Comparison of ENCODE assay signal across 1 cellular context in the genomic region with DNA sequence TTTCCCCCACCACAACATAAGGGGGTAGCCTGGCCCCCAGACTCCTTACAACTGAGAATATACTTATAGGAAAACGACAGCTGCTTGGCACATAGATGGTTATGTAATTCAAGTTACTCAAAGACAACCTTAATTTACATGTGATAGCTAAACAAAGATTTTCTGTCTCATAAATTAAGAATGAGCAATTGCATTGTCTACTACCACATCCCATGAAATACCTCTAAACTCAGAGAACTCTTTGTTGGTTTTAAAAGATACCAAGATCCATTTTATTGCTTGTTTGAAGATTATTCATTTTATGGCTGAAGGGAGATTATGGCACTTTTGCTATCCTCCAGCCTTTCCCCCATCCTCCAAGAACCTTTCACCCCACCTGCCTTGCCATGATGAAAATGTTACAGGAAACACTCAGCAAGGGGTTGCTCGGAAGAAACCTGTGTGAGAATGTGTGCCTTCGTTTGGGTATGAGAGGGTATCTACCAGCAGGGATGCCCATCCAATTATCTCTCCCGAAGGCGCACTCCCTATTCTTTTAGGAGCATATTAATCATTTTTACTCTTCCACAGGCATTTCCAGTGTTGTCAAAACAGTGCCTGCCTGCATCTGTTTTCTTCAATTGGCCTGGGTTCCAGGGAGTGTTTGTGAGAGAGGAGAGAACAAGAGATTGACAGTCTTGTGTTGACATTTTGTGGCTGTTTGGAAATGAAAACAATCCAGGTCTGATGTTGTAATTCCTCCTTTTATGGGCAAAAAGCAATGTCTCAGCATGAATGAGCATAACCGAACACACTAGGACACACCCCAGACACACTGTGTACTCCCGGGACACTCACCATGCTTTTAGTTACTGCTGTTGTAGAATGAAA.
TF ChIP-seq lines count a peak whose summit lies in the region.

No MANE protein-coding gene starts in this region.

TF ChIP-seq in H1, 55 proteins besides CTCF, POLR2A, EP300 and RAD21:
- no peak for TF ChIP-seq GTF2F1 (IDR thresholded peaks at IDR 0.05; ENCODE audit: borderline replicate concordance, low read depth, low read length)
- TF ChIP-seq, protein P1, sequence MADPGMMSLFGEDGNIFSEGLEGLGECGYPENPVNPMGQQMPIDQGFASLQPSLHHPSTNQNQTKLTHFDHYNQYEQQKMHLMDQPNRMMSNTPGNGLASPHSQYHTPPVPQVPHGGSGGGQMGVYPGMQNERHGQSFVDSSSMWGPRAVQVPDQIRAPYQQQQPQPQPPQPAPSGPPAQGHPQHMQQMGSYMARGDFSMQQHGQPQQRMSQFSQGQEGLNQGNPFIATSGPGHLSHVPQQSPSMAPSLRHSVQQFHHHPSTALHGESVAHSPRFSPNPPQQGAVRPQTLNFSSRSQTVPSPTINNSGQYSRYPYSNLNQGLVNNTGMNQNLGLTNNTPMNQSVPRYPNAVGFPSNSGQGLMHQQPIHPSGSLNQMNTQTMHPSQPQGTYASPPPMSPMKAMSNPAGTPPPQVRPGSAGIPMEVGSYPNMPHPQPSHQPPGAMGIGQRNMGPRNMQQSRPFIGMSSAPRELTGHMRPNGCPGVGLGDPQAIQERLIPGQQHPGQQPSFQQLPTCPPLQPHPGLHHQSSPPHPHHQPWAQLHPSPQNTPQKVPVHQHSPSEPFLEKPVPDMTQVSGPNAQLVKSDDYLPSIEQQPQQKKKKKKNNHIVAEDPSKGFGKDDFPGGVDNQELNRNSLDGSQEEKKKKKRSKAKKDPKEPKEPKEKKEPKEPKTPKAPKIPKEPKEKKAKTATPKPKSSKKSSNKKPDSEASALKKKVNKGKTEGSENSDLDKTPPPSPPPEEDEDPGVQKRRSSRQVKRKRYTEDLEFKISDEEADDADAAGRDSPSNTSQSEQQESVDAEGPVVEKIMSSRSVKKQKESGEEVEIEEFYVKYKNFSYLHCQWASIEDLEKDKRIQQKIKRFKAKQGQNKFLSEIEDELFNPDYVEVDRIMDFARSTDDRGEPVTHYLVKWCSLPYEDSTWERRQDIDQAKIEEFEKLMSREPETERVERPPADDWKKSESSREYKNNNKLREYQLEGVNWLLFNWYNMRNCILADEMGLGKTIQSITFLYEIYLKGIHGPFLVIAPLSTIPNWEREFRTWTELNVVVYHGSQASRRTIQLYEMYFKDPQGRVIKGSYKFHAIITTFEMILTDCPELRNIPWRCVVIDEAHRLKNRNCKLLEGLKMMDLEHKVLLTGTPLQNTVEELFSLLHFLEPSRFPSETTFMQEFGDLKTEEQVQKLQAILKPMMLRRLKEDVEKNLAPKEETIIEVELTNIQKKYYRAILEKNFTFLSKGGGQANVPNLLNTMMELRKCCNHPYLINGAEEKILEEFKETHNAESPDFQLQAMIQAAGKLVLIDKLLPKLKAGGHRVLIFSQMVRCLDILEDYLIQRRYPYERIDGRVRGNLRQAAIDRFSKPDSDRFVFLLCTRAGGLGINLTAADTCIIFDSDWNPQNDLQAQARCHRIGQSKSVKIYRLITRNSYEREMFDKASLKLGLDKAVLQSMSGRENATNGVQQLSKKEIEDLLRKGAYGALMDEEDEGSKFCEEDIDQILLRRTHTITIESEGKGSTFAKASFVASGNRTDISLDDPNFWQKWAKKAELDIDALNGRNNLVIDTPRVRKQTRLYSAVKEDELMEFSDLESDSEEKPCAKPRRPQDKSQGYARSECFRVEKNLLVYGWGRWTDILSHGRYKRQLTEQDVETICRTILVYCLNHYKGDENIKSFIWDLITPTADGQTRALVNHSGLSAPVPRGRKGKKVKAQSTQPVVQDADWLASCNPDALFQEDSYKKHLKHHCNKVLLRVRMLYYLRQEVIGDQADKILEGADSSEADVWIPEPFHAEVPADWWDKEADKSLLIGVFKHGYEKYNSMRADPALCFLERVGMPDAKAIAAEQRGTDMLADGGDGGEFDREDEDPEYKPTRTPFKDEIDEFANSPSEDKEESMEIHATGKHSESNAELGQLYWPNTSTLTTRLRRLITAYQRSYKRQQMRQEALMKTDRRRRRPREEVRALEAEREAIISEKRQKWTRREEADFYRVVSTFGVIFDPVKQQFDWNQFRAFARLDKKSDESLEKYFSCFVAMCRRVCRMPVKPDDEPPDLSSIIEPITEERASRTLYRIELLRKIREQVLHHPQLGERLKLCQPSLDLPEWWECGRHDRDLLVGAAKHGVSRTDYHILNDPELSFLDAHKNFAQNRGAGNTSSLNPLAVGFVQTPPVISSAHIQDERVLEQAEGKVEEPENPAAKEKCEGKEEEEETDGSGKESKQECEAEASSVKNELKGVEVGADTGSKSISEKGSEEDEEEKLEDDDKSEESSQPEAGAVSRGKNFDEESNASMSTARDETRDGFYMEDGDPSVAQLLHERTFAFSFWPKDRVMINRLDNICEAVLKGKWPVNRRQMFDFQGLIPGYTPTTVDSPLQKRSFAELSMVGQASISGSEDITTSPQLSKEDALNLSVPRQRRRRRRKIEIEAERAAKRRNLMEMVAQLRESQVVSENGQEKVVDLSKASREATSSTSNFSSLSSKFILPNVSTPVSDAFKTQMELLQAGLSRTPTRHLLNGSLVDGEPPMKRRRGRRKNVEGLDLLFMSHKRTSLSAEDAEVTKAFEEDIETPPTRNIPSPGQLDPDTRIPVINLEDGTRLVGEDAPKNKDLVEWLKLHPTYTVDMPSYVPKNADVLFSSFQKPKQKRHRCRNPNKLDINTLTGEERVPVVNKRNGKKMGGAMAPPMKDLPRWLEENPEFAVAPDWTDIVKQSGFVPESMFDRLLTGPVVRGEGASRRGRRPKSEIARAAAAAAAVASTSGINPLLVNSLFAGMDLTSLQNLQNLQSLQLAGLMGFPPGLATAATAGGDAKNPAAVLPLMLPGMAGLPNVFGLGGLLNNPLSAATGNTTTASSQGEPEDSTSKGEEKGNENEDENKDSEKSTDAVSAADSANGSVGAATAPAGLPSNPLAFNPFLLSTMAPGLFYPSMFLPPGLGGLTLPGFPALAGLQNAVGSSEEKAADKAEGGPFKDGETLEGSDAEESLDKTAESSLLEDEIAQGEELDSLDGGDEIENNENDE (IDR thresholded peaks at IDR 0.05; ENCODE audit: insufficient replicate concordance, low read length): no peak
- TF ChIP-seq BCL11A (IDR thresholded peaks at IDR 0.05; ENCODE audit: low read depth in 2 of 2, low read length in 2 of 2): no peak
- no peak for TF ChIP-seq KDM1A (IDR thresholded peaks at IDR 0.05; ENCODE audit: borderline replicate concordance, low read length)
- no peak for TF ChIP-seq CHD2 (IDR thresholded peaks at IDR 0.05; ENCODE audit: low read length)
- TF ChIP-seq HDAC2 (IDR thresholded peaks at IDR 0.05; ENCODE audit: borderline replicate concordance in 1 of 2, low read depth in 2 of 2, low read length in 2 of 2): no peak
- no peak for TF ChIP-seq CREB1 (IDR thresholded peaks at IDR 0.05)
- no peak for TF ChIP-seq TAF7 (optimal IDR thresholded peaks at IDR 0.05; ENCODE audit: borderline replicate concordance, low read depth, low read length)
- TF ChIP-seq, protein P2, sequence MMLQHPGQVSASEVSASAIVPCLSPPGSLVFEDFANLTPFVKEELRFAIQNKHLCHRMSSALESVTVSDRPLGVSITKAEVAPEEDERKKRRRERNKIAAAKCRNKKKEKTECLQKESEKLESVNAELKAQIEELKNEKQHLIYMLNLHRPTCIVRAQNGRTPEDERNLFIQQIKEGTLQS (IDR thresholded peaks at IDR 0.05; ENCODE audit: insufficient read depth, low read depth, low read length): no peak
- no peak for TF ChIP-seq EZH2 (IDR thresholded peaks at IDR 0.05; ENCODE audit: low read depth, low read length, severe bottlenecking)
- TF ChIP-seq RBBP5 (IDR thresholded peaks at IDR 0.05; ENCODE audit: borderline replicate concordance, low read depth, low read length): no peak
- no peak for TF ChIP-seq EGR1 (IDR thresholded peaks at IDR 0.05; ENCODE audit: borderline replicate concordance, low read depth, low read length)
- TF ChIP-seq SUZ12 (IDR thresholded peaks at IDR 0.05; ENCODE audit: low read length): no peak
- no peak for TF ChIP-seq YY1 (IDR thresholded peaks at IDR 0.05; ENCODE audit: low read depth, low read length)
- no peak for TF ChIP-seq SP4 (IDR thresholded peaks at IDR 0.05; ENCODE audit: low read length)
- TF ChIP-seq SIX5 (IDR thresholded peaks at IDR 0.05; ENCODE audit: low read depth, low read length): no peak
- no peak for TF ChIP-seq RFX5 (IDR thresholded peaks at IDR 0.05; ENCODE audit: borderline replicate concordance, low read depth, low read length)
- TF ChIP-seq JUN (IDR thresholded peaks at IDR 0.05; ENCODE audit: low read depth, low read length): no peak
- TF ChIP-seq SIN3A (conservative IDR thresholded peaks at IDR 0.05 in 1 of 2, IDR thresholded peaks at IDR 0.05 in 1 of 2; ENCODE audit: low read depth in 1 of 2, low read length in 2 of 2): no peak
- TF ChIP-seq TAF1 (IDR thresholded peaks at IDR 0.05; ENCODE audit: low read depth, low read length): no peak
